In genomic region chr10:127578628-127579305, GRCh38 we compare ENCODE assay signal across 23 cellular contexts. TPM values are rescaled to one million over a fixed set of nuclear protein-coding genes. Genes with fewer than 3 reads are reported as not detected.
"Had no signal": no experiment of that assay in that cellular context is flagged by ENCODE, and none has a peak within 500 bp of the region (broad histone marks: within the 10 kb centered on the region; RNA-seq: fewer than 3 reads in every experiment).

No MANE protein-coding gene starts in this region.

- H3K27me3 ChIP-seq: brain microvascular endothelial cell, pancreas, SJCRH30 had no signal

- H3K4me3 ChIP-seq: hepatocyte, mucosa of descending colon, pancreas, SJCRH30, skin epidermis, suprapubic skin had no signal

- H3K27ac ChIP-seq: brain microvascular endothelial cell, hepatocyte, pancreas, SJCRH30, skin epidermis, suprapubic skin had no signal

- H3K4me1 ChIP-seq: pancreas, SJCRH30 had no signal

- DNase-seq: activated CD4-positive, alpha-beta T cell treated with anti-CD3 and anti-CD28 coated beads, Interleukin-2, amount 10 ng/mL, durations not matched to agents 24 days and 14 days; activated CD4-positive, CD25-positive, alpha-beta regulatory T cell; activated CD8-positive, alpha-beta memory T cell treated with anti-CD3 and anti-CD28 coated beads for 24 hours; activated naive CD4-positive, alpha-beta T cell treated with Interleukin-2 at 50 U/mL for 16 hours; anterior cingulate cortex; brain microvascular endothelial cell; cerebellar nuclear complex; effector memory CD4-positive, alpha-beta T cell; mammary epithelial cell; mucosa of descending colon; naive thymus-derived CD4-positive, alpha-beta T cell; pancreas; retina; SJCRH30; stimulated activated CD4-positive, alpha-beta T cell treated with anti-CD3 and anti-CD28 coated beads, Interleukin-15, amount 100 ng/mL, for 24 hours; stimulated activated CD4-positive, alpha-beta T cell treated with anti-CD3 and anti-CD28 coated beads, Interleukin-4, amount 100 ng/mL, for 1 hour; stimulated activated naive CD4-positive, alpha-beta T cell; T-helper 2 cell had no signal

- H3K9me3 ChIP-seq: mucosa of descending colon, pancreas, SJCRH30, suprapubic skin had no signal

- H3K36me3 ChIP-seq: brain microvascular endothelial cell, pancreas, SJCRH30, suprapubic skin had no signal

- ATAC-seq: mucosa of descending colon; naive thymus-derived CD4-positive, alpha-beta T cell had no signal

RNA-seq across cellular contexts. Expression of gene NPS, which starts 29.7 kb away (rescaled TPM):
- total RNA-seq: activated CD4-positive, alpha-beta T cell treated with anti-CD3 and anti-CD28 coated beads, Interleukin-2, amount 10 ng/mL, durations not matched to agents 24 days and 14 days; frontal cortex; hepatocyte; kidney epithelial cell; mammary epithelial cell; mucosa of descending colon; naive thymus-derived CD4-positive, alpha-beta T cell; pancreas; SJCRH30; suprapubic skin had no signal
- polyA plus RNA-seq: hepatocyte; mammary epithelial cell; naive thymus-derived CD4-positive, alpha-beta T cell; pancreas had no signal
